9 cellular contexts compared by ENCODE assay signal in the genomic region with DNA sequence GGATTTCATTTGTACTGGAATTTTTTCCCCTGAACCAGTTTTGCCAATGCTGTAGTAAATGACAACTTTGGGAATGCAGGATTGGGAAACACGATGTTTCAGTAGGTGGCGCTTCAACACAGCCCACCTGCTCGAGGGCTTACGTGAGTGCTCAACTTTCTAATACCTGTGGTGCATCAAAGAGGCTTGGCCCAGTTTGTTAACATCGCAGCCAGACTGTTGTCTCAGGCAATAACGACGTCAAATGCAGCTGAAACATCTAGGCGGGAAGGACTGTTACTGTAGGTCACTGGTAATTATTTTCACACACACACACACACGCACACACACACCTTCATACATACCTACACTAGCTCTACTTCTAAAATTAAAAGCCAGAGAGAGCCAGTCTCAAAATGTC.
DNase-seq lines count a peak whose midpoint lies in the region; ATAC-seq and TF ChIP-seq lines count a peak whose summit lies in the region.
"Had no signal": no experiment of that assay in that cellular context is flagged by ENCODE, and none has a peak within 500 bp of the region (broad histone marks: within the 10 kb centered on the region; RNA-seq: fewer than 3 reads in every experiment).

No MANE protein-coding gene starts in this region.

- no peak overlapping the region for H3K9ac ChIP-seq in DND-41 (ENCODE audit: low read depth, low read length)

- no peak overlapping the region for H3K4me2 ChIP-seq in DND-41 (ENCODE audit: insufficient read depth, low read length)

- ATAC-seq in DND-41 (ENCODE audit: insufficient read depth, low read depth) (no peak), HG03039 (IDR thresholded peaks at IDR 0.05; ENCODE audit: unreplicated experiment) (no peak), HG03095 (IDR thresholded peaks at IDR 0.05; ENCODE audit: unreplicated experiment) (no peak)

- no peaks in the 10 kb centered on the region for H3K36me3 ChIP-seq in DND-41 (ENCODE audit: insufficient read depth, low read length)
- H3K36me3 ChIP-seq: thoracic aorta had no signal

- H3K79me2 ChIP-seq in DND-41 (ENCODE audit: insufficient read depth, low read length): no peaks in the 10 kb centered on the region

- TF ChIP-seq CTCF in DND-41 (IDR thresholded peaks at IDR 0.05; ENCODE audit: borderline replicate concordance, extremely low read depth, low read length, poor library complexity, severe bottlenecking) (peak; percentile 39), NB4 (IDR thresholded peaks at IDR 0.05; ENCODE audit: low read depth, low read length) (peak; percentile 42)

- H3K4me3 ChIP-seq in DND-41 (ENCODE audit: low read depth in 1 of 2, low read length in 2 of 2): no peak overlapping the region
- no peak overlapping the region for H3K4me3 ChIP-seq in NB4 (ENCODE audit: low read depth, low read length)
- H3K4me3 ChIP-seq: thoracic aorta had no signal

- no peak for DNase-seq in DND-41
- DNase-seq in NB4 (ENCODE audit: low read depth): peak; percentile 27
- DNase-seq in UCSD-AML1 (lab: John Stamatoyannopoulos, UW; ENCODE audit: unreplicated experiment): peak; percentile 7
- peak; percentile 46 for DNase-seq in iPS-NIHi11 (ENCODE audit: low spot score)
- DNase-seq in NCI-H446 treated with DMSO at 0.1 percent for 48 hours (lab: John Stamatoyannopoulos, UW): no peak
- DNase-seq in stimulated activated CD4-positive, alpha-beta T cell treated with anti-CD3 and anti-CD28 coated beads, Interleukin-4, amount 100 ng/mL, for 24 hours: no peak

- no peaks in the 10 kb centered on the region for H3K27me3 ChIP-seq in DND-41 (ENCODE audit: insufficient read depth, low read length, poor library complexity)

- H4K20me1 ChIP-seq in DND-41 (ENCODE audit: insufficient read depth, low read length): no peaks in the 10 kb centered on the region

- no peak for TF ChIP-seq POLR2A in NB4 (IDR thresholded peaks at IDR 0.05; ENCODE audit: extremely low read depth, insufficient read length)

- H3K9me3 ChIP-seq in DND-41 (ENCODE audit: insufficient read depth, low read length, severe bottlenecking): no peaks in the 10 kb centered on the region
- H3K9me3 ChIP-seq: thoracic aorta had no signal

- no peaks in the 10 kb centered on the region for H3K4me1 ChIP-seq in DND-41 (ENCODE audit: insufficient read depth, low read length)

- H2AFZ ChIP-seq in DND-41 (ENCODE audit: low read depth, low read length): no peak overlapping the region

- H3K27ac ChIP-seq in DND-41 (ENCODE audit: low read length): no peak overlapping the region
- H3K27ac ChIP-seq: thoracic aorta had no signal

Comparison
In these comparisons a context has a peak if more than half of its experiments do, and no peak if none do; other contexts are left out.
1. DNase-seq: peak in NB4 (single experiment), UCSD-AML1 (single experiment) and iPS-NIHi11 (single experiment); none in DND-41 (single experiment), NCI-H446 treated with DMSO at 0.1 percent for 48 hours (single experiment) and stimulated activated CD4-positive, alpha-beta T cell treated with anti-CD3 and anti-CD28 coated beads, Interleukin-4, amount 100 ng/mL, for 24 hours (single experiment).